ENCODE assay signal across 21 cellular contexts in the genomic region with DNA sequence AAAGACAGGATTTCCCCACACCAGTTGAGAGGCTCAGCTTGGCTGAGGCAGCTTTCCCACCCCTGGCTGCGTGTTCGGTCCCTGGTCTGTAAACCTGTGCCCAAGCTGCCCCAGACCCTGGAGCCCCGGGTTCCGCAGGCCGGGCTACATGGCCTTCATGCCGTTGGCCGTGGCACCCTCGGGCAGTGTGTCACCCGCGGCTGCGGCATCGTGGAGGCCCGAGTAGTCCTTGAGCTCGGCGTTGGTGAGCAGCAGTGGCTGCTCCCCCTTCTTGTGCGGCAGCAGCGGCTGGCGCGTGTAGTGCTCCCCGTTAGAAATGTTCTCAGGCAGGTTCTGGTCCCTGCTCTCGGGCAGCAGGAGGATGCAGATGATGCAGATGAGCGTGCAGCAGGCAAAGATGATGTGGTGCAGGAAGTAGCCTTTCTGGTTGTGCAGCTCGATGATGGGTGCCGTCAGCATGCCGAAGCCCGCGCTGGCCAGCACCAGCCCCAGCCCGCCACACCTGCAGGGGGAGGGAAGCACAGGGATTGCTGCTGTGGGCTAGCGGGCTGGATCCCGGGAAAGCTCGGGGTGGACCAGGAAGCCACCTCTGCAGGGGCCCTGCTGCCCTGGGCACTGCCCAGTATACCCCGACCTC. TPM values are rescaled to one million over a fixed set of nuclear protein-coding genes. Genes with fewer than 3 reads are reported as not detected.
DNase-seq lines count a peak whose midpoint lies in the region; ATAC-seq and TF ChIP-seq lines count a peak whose summit lies in the region.
"Had no signal": no experiment of that assay in that cellular context is flagged by ENCODE, and none has a peak within 500 bp of the region (broad histone marks: within the 10 kb centered on the region; RNA-seq: fewer than 3 reads in every experiment).

No MANE protein-coding gene starts in this region.

- H3K4me1 ChIP-seq in right cardiac atrium (ENCODE audit: control insufficient read depth, insufficient read depth, low read length) (no peaks in the 10 kb centered on the region), heart right ventricle (no peaks in the 10 kb centered on the region), lower lobe of right lung (no peaks in the 10 kb centered on the region)
- H3K4me1 ChIP-seq: BLaER1 treated with 17β-estradiol and CSF1 and Interleukin-3, amounts not matched to agents 10 nM and 100 nM had no signal

- intact Hi-C loops in right cardiac atrium (cut with DNase I) (loop anchor here in 1 of 4 donors (10.0 kb wide), 1 partner anchor 712 kb away; no protein-coding TSS in a partner anchor), heart right ventricle (cut with DNase I) (loop anchor here in 6 of 10 donors (10.0 kb wide), 4 partner anchors 612 to 732 kb away; no protein-coding TSS in a partner anchor), lower lobe of right lung (cut with DNase I) (no loop called here)

- H3K27me3 ChIP-seq in right cardiac atrium (ENCODE audit: control insufficient read depth, insufficient read depth) (no peaks in the 10 kb centered on the region), heart right ventricle (no peaks in the 10 kb centered on the region), lower lobe of right lung (ENCODE audit: low read depth) (no peaks in the 10 kb centered on the region)
- H3K27me3 ChIP-seq: BLaER1 treated with 17β-estradiol and CSF1 and Interleukin-3, amounts not matched to agents 10 nM and 100 nM had no signal

- ATAC-seq in right cardiac atrium (no peak), heart right ventricle (no peak), lower lobe of right lung (no peak), GM18907 (IDR thresholded peaks at IDR 0.05; ENCODE audit: unreplicated experiment) (no peak)
- ATAC-seq: PC-3 had no signal

- peaks cover 0 to 65% (median 18%) of the 10 kb centered on the region in 9 donors for H3K36me3 ChIP-seq in heart right ventricle
- H3K36me3 ChIP-seq in lower lobe of right lung: peaks cover 56% of the 10 kb centered on the region

- POLR2A ChIA-PET in RWPE1 (lab: Yijun Ruan, JAX; ENCODE audit: low non-redundant PET): no interaction called here

- TF ChIP-seq CTCF in heart right ventricle (IDR thresholded peaks at IDR 0.05): no peak
- no peak for TF ChIP-seq CTCF in RWPE1 (conservative IDR thresholded peaks at IDR 0.05; ENCODE audit: low read depth)
- TF ChIP-seq CTCF in lower lobe of right lung (IDR thresholded peaks at IDR 0.05): no peak
- TF ChIP-seq CTCF in foreskin fibroblast (IDR thresholded peaks at IDR 0.05; ENCODE audit: low read depth, low read length): no peak

- peak in 2 of 3 donors; percentile 41 to 52 for DNase-seq in right cardiac atrium
- DNase-seq in heart right ventricle: no peak
- no peak for DNase-seq in RWPE1 (ENCODE audit: low spot score)
- peak; percentile 37 for DNase-seq in lower lobe of right lung
- no peak for DNase-seq in foreskin fibroblast
- DNase-seq in central memory CD4-positive, alpha-beta T cell: no peak
- DNase-seq: AML-193; CD4-positive, alpha-beta T cell; KBM-7; MV-4-11; NCI-H1105 treated with DMSO at 0.1 percent for 48 hours; NCI-H146; NCI-H2029; NCI-H446; NCI-H524 treated with DMSO at 0.1 percent for 48 hours; NCI-H774; PC-3; SIG-M5 had no signal

- H3K9me3 ChIP-seq in right cardiac atrium (ENCODE audit: control insufficient read depth, low read length) (no peaks in the 10 kb centered on the region), heart right ventricle (no peaks in the 10 kb centered on the region), lower lobe of right lung (no peaks in the 10 kb centered on the region)
- H3K9me3 ChIP-seq: BLaER1 treated with 17β-estradiol and CSF1 and Interleukin-3, amounts not matched to agents 10 nM and 100 nM had no signal

- H3K4me3 ChIP-seq in right cardiac atrium (ENCODE audit: low read length) (no peak overlapping the region), heart right ventricle (no peak overlapping the region), lower lobe of right lung (no peak overlapping the region), foreskin fibroblast (ENCODE audit: low read depth in 1 of 2, low read length in 2 of 2) (no peak overlapping the region)
- H3K4me3 ChIP-seq: BLaER1 treated with 17β-estradiol and CSF1 and Interleukin-3, amounts not matched to agents 10 nM and 100 nM; SK-N-MC had no signal

- H3K27ac ChIP-seq in right cardiac atrium (ENCODE audit: low read length) (no peak overlapping the region), heart right ventricle (no peak overlapping the region), RWPE1 (peak overlapping the region; percentile 8; the same call in 1 of the 2 replicates), lower lobe of right lung (no peak overlapping the region)
- H3K27ac ChIP-seq: BLaER1 treated with 17β-estradiol and CSF1 and Interleukin-3, amounts not matched to agents 10 nM and 100 nM; SK-N-MC had no signal

- WGBS in right cardiac atrium: 94% methylated on average over 32 of the region's 32 CpGs
- 93 to 95% methylated on average over 32 of the region's 32 CpGs for WGBS in heart right ventricle, 2 donors

- CTCF ChIA-PET in RWPE1 (lab: Yijun Ruan, JAX): interaction anchor here (0.7 kb wide), 1 partner anchor 13 kb away, joined by 4 read pairs; no protein-coding TSS in a partner anchor

RNA-seq across cellular contexts. Expression of a gene that starts 14.3 kb away (rescaled TPM):
- total RNA-seq in right cardiac atrium (10 to 100 TPM in 2 of 4 donors, 1 to 10 TPM in 2; 7.9 to 10.7 (median 9.9) TPM), heart right ventricle (10 to 100 TPM in 5 of 10 donors, 1 to 10 TPM in 5; 8.1 to 10.8 (median 10.0) TPM), lower lobe of right lung (19.1 TPM)
- polyA plus RNA-seq in right cardiac atrium (16.7 TPM), heart right ventricle (10 to 100 TPM; 14.0 to 38.6 TPM)

RNA-seq across cellular contexts. Expression of a gene that starts 45.6 kb away (rescaled TPM):
- total RNA-seq in right cardiac atrium (1 to 10 TPM; 1.4 to 3.2 (median 1.8) TPM), heart right ventricle (1 to 10 TPM in 5 of 10 donors, under 1 TPM in 5; 0.28 to 3.6 (median 0.94) TPM), lower lobe of right lung (0.59 TPM)
- polyA plus RNA-seq in right cardiac atrium (4.7 TPM), heart right ventricle (1 to 10 TPM in 1 of 2 donors, under 1 TPM in 1; 0.59 to 3.4 TPM)
- total RNA-seq: CD4-positive, alpha-beta T cell had no signal

Comparison
In these comparisons a context has a peak if more than half of its experiments do, and no peak if none do; other contexts are left out.
1. DNase-seq: peak in right cardiac atrium (2 of 3) and lower lobe of right lung (single experiment); none in heart right ventricle (0 of 2), RWPE1 (single experiment), foreskin fibroblast (0 of 2) and central memory CD4-positive, alpha-beta T cell (single experiment).